In genomic region chr20:38466171-38466570, GRCh38 we compare ENCODE assay signal across 8 cellular contexts.
"Had no signal": no experiment of that assay in that cellular context is flagged by ENCODE, and none has a peak within 500 bp of the region (broad histone marks: within the 10 kb centered on the region; RNA-seq: fewer than 3 reads in every experiment).

No MANE protein-coding gene starts in this region.

- DNase-seq: GM23248, GOT3, H7, HFFc6 had no signal

- H3K4me3 ChIP-seq: GM23248, HAP-1 had no signal

- H2AFZ ChIP-seq: GM23248 had no signal

- ATAC-seq: HCT116, HepG2 had no signal

- H3K36me3 ChIP-seq: HAP-1 had no signal

- H3K9ac ChIP-seq: GM23248 had no signal

- H3K27ac ChIP-seq: GM23248, HL-60 had no signal

- H3K9me3 ChIP-seq: HAP-1 had no signal

- H3K4me1 ChIP-seq: HAP-1 had no signal
